23 cellular contexts compared by ENCODE assay signal in the genomic region with DNA sequence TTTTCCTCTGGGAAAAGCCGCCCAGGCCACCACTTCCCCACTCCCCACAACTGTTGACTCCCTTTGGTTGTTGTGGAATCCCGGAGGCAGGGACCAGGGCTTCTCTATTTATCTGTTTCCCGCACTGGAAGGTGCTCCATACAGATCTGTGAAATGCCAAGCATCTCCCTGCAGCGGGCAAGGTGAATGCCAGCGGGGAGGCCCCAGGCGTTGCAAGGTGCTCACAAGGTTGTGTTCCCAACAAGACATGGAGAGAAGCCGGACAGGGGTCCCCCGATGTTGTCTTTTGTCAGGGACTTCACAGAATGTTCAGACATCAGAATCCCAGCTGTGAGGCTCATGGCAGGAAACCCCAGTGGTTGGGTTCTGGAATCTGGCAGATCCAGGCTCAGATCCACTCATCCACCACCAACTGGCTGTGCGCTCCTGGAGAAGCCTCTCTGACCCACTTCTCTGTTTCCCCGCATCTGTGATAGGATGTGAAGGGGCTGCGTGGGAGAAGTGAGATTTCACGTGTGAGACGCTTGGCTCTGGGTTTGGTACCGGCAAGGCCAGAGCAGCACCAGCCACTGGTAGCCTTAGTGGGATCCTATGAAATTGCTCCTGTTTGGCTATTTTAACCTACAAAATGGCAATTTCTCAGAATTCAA. TPM values are rescaled to one million over a fixed set of nuclear protein-coding genes. Genes with fewer than 3 reads are reported as not detected.
A peak's percentile ranks its signal among the peaks of the same experiment; 100 is the strongest.
DNase-seq lines count a peak whose midpoint lies in the region; ATAC-seq and TF ChIP-seq lines count a peak whose summit lies in the region.
"Had no signal": no experiment of that assay in that cellular context is flagged by ENCODE, and none has a peak within 500 bp of the region (broad histone marks: within the 10 kb centered on the region; RNA-seq: fewer than 3 reads in every experiment).

No MANE protein-coding gene starts in this region.

- H3K4me3 ChIP-seq in Panc1 (ENCODE audit: low read depth in 2 of 2, low read length in 2 of 2): no peak overlapping the region
- H3K4me3 ChIP-seq in mesenchymal stem cell (ENCODE audit: insufficient read depth in 1 of 2, low read depth in 1 of 2, low read length in 2 of 2): peak overlapping the region in 1 of 2 experiments; percentile 28
- no peak overlapping the region for H3K4me3 ChIP-seq in trophoblast cell (ENCODE audit: low read depth, low read length)
- H3K4me3 ChIP-seq in spleen: no peak overlapping the region
- H3K4me3 ChIP-seq: A549; BLaER1 treated with 17β-estradiol and CSF1 and Interleukin-3, amounts not matched to agents 10 nM and 100 nM had no signal

- no peak overlapping the region for H4K8ac ChIP-seq in mesenchymal stem cell (ENCODE audit: low read length)
- H4K8ac ChIP-seq in trophoblast cell (ENCODE audit: low read depth, low read length): no peak overlapping the region

- H3K79me1 ChIP-seq in mesenchymal stem cell (replicated peaks; ENCODE audit: low read length, poor library complexity, severe bottlenecking) (no peaks in the 10 kb centered on the region), trophoblast cell (ENCODE audit: low read length) (no peaks in the 10 kb centered on the region)

- H3K4me1 Mint-ChIP-seq in stimulated activated effector memory CD8-positive, alpha-beta T cell treated with anti-CD3 and anti-CD28 coated beads, Interleukin-12 subunit alpha, Interleukin-12 subunit beta, amount 100 ng/mL, for 72 hours: no peaks in the 10 kb centered on the region
- H3K4me1 Mint-ChIP-seq: CD14-positive monocyte; CD8-positive, alpha-beta memory T cell had no signal

- no TSS peak for BruUV-seq in Panc1 (replicated peaks; lab: Mats Ljungman, UMichigan)

- H3K27ac Mint-ChIP-seq in stimulated activated effector memory CD8-positive, alpha-beta T cell treated with anti-CD3 and anti-CD28 coated beads, Interleukin-12 subunit alpha, Interleukin-12 subunit beta, amount 100 ng/mL, for 72 hours: no peak overlapping the region
- H3K27ac Mint-ChIP-seq: CD14-positive monocyte; CD4-positive, alpha-beta T cell; CD8-positive, alpha-beta memory T cell had no signal

- H4K12ac ChIP-seq in trophoblast cell (ENCODE audit: low read depth, low read length): no peak overlapping the region

- no peak overlapping the region for H3K23ac ChIP-seq in mesenchymal stem cell (ENCODE audit: low read length in 2 of 2)
- H3K23ac ChIP-seq in trophoblast cell (ENCODE audit: low read length): no peak overlapping the region

- H3K14ac ChIP-seq in mesenchymal stem cell (ENCODE audit: low read length in 2 of 2) (no peak overlapping the region), trophoblast cell (ENCODE audit: low read length) (no peak overlapping the region)

- H3K27me3 ChIP-seq in Panc1 (ENCODE audit: control insufficient read depth, insufficient read depth, low read length): no peaks in the 10 kb centered on the region
- no peaks in the 10 kb centered on the region for H3K27me3 ChIP-seq in mesenchymal stem cell (ENCODE audit: control insufficient read depth in 1 of 2, insufficient read depth in 1 of 2, low read length in 2 of 2)
- no peaks in the 10 kb centered on the region for H3K27me3 ChIP-seq in trophoblast cell (ENCODE audit: insufficient read depth, low read length)
- H3K27me3 ChIP-seq in spleen (replicated peaks in 1 of 7): no peaks in the 10 kb centered on the region
- H3K27me3 ChIP-seq: BE2C; BLaER1 treated with 17β-estradiol and CSF1 and Interleukin-3, amounts not matched to agents 10 nM and 100 nM had no signal

- H3K9me3 Mint-ChIP-seq in stimulated activated effector memory CD8-positive, alpha-beta T cell treated with anti-CD3 and anti-CD28 coated beads, Interleukin-12 subunit alpha, Interleukin-12 subunit beta, amount 100 ng/mL, for 72 hours: no peaks in the 10 kb centered on the region
- H3K9me3 Mint-ChIP-seq: CD4-positive, alpha-beta T cell; CD8-positive, alpha-beta memory T cell had no signal

- intact Hi-C loops in Panc1 (cut with micrococcal nuclease; ENCODE audit: unreplicated experiment): no loop called here
- intact Hi-C loops in spleen (cut with DNase I; ENCODE audit: low total_unique reads): no loop called here

- H3K4me2 ChIP-seq in mesenchymal stem cell (ENCODE audit: low read length, poor library complexity, severe bottlenecking): no peak overlapping the region
- H3K4me2 ChIP-seq in trophoblast cell (ENCODE audit: low read length): no peak overlapping the region
- H3K4me2 ChIP-seq: A549; BLaER1 treated with 17β-estradiol and CSF1 and Interleukin-3, amounts not matched to agents 10 nM and 100 nM had no signal

- CTCF ChIA-PET in Panc1 (lab: Charles Lee): no interaction called here

- H2BK120ac ChIP-seq in mesenchymal stem cell (ENCODE audit: low read depth, low read length) (peak overlapping the region; percentile 0), trophoblast cell (ENCODE audit: insufficient read depth, low read length, poor library complexity) (no peak overlapping the region)

- H3K9me3 ChIP-seq in Panc1 (ENCODE audit: control insufficient read depth, insufficient read depth, low read depth, low read length): no peaks in the 10 kb centered on the region
- no peaks in the 10 kb centered on the region for H3K9me3 ChIP-seq in mesenchymal stem cell (ENCODE audit: control insufficient read depth, low read length)
- H3K9me3 ChIP-seq in trophoblast cell (ENCODE audit: insufficient read depth, low read depth, low read length): peaks cover 1% of the 10 kb centered on the region
- H3K9me3 ChIP-seq in spleen: no peaks in the 10 kb centered on the region
- H3K9me3 ChIP-seq: A549; BE2C; BLaER1 treated with 17β-estradiol and CSF1 and Interleukin-3, amounts not matched to agents 10 nM and 100 nM had no signal

- H3K18ac ChIP-seq in mesenchymal stem cell (ENCODE audit: low read depth in 1 of 2, low read length in 2 of 2) (no peak overlapping the region), trophoblast cell (ENCODE audit: low read length) (no peak overlapping the region)

- TF ChIP-seq POLR2A in spleen (IDR thresholded peaks at IDR 0.05): no peak

- DNase-seq in Panc1 (ENCODE audit: low read depth, low spot score) (no peak), mesenchymal stem cell (no peak), trophoblast cell (peak; percentile 65 to 82), spleen (peak; percentile 54), DMS153 treated with DMSO at 0.1 percent for 48 hours (lab: John Stamatoyannopoulos, UW; ENCODE audit: unreplicated experiment) (no peak), NCI-H2081 treated with DMSO at 0.1 percent for 48 hours (lab: John Stamatoyannopoulos, UW) (no peak)
- no peak for DNase-seq in stimulated activated effector memory CD8-positive, alpha-beta T cell treated with anti-CD3 and anti-CD28 coated beads, Interleukin-12 subunit alpha, Interleukin-12 subunit beta, amount 100 ng/mL, for 72 hours (ENCODE audit: low spot score in 2 of 2)
- DNase-seq: 8988T; ACHN; AML-193; BE2C; CD4-positive, alpha-beta T cell; CD8-positive, alpha-beta memory T cell; DMS 273 treated with DMSO at 0.1 percent for 48 hours; DMS53; DMS79 treated with DMSO at 0.1 percent for 48 hours; H7; HCEC 1CT had no signal

- in situ Hi-C loops in Panc1 (cut with HindIII; ENCODE audit: low pct_unique_long_range_greater_than_20kb, low sequenced_read_pairs): no loop called here

- H2BK12ac ChIP-seq in mesenchymal stem cell (ENCODE audit: low read length in 2 of 2) (no peak overlapping the region), trophoblast cell (ENCODE audit: low read length) (no peak overlapping the region)

- TF ChIP-seq CTCF in Panc1 (IDR thresholded peaks at IDR 0.05): no peak
- no peak for TF ChIP-seq CTCF in spleen (IDR thresholded peaks at IDR 0.05 in 8 of 11, conservative IDR thresholded peaks at IDR 0.05 in 3 of 11)

- H2BK5ac ChIP-seq in mesenchymal stem cell (ENCODE audit: low read depth, low read length, poor library complexity, severe bottlenecking) (no peak overlapping the region), trophoblast cell (ENCODE audit: low read depth, low read length, poor library complexity) (no peak overlapping the region)

- peaks cover 2% of the 10 kb centered on the region for H3K79me2 ChIP-seq in trophoblast cell (ENCODE audit: control insufficient read depth, insufficient read depth, low read length, poor library complexity)

- H3K9ac ChIP-seq in mesenchymal stem cell (ENCODE audit: low read length): no peak overlapping the region
- no peak overlapping the region for H3K9ac ChIP-seq in trophoblast cell (ENCODE audit: low read length)
- H3K9ac ChIP-seq: BLaER1 treated with 17β-estradiol and CSF1 and Interleukin-3, amounts not matched to agents 10 nM and 100 nM had no signal

- H3K36me3 ChIP-seq in Panc1 (ENCODE audit: control insufficient read depth, insufficient read depth, low read length): no peaks in the 10 kb centered on the region
- no peaks in the 10 kb centered on the region for H3K36me3 ChIP-seq in mesenchymal stem cell (ENCODE audit: control insufficient read depth in 1 of 2, insufficient read depth in 2 of 2, low read depth in 1 of 2, low read length in 2 of 2)
- no peaks in the 10 kb centered on the region for H3K36me3 ChIP-seq in trophoblast cell (ENCODE audit: control insufficient read depth in 1 of 2, insufficient read depth in 2 of 2, low read length in 2 of 2)
- no peaks in the 10 kb centered on the region for H3K36me3 ChIP-seq in spleen
- H3K36me3 ChIP-seq: BE2C; BLaER1 treated with 17β-estradiol and CSF1 and Interleukin-3, amounts not matched to agents 10 nM and 100 nM had no signal

- POLR2A ChIA-PET in Panc1 (lab: Charles Lee): no interaction called here

- ATAC-seq in Panc1: no peak
- no peak for ATAC-seq in stimulated activated effector memory CD8-positive, alpha-beta T cell treated with anti-CD3 and anti-CD28 coated beads, Interleukin-12 subunit alpha, Interleukin-12 subunit beta, amount 100 ng/mL, for 72 hours
- ATAC-seq: A549 had no signal

- H3K27ac ChIP-seq in Panc1 (ENCODE audit: low read length) (0 out of 2 replicates have a peak overlapping the region, but pooled peaks have one; percentile 30), mesenchymal stem cell (ENCODE audit: low read length, poor library complexity, severe bottlenecking) (no peak overlapping the region), trophoblast cell (ENCODE audit: low read depth, low read length) (no peak overlapping the region), spleen (no peak overlapping the region)
- H3K27ac ChIP-seq: BLaER1 treated with 17β-estradiol and CSF1 and Interleukin-3, amounts not matched to agents 10 nM and 100 nM had no signal

- H2AFZ ChIP-seq in mesenchymal stem cell (ENCODE audit: low read depth, low read length) (no peak overlapping the region), trophoblast cell (ENCODE audit: insufficient read depth, low read length, poor library complexity) (no peak overlapping the region)

- 87% methylated on average over 14 of the region's 14 CpGs for WGBS in mesenchymal stem cell
- no CpG with 5 or more reads among the region's 14 CpGs for WGBS in trophoblast cell (ENCODE audit: extremely low coverage, insufficient coverage, insufficient read length)
- 82 to 94% (median 93%) methylated on average over 14 of the region's 14 CpGs for WGBS in spleen, 5 donors

- no peak overlapping the region for H2AK5ac ChIP-seq in mesenchymal stem cell (ENCODE audit: low read length, severe bottlenecking)
- peak overlapping the region; percentile 7 for H2AK5ac ChIP-seq in trophoblast cell (ENCODE audit: low read length)

- no peak overlapping the region for H2BK15ac ChIP-seq in mesenchymal stem cell (ENCODE audit: low read depth, poor library complexity, severe bottlenecking)

- no peak overlapping the region for H4K91ac ChIP-seq in mesenchymal stem cell (ENCODE audit: low read length)
- peak overlapping the region; percentile 37 for H4K91ac ChIP-seq in trophoblast cell (ENCODE audit: low read depth, low read length)

- H3K36me3 Mint-ChIP-seq in stimulated activated effector memory CD8-positive, alpha-beta T cell treated with anti-CD3 and anti-CD28 coated beads, Interleukin-12 subunit alpha, Interleukin-12 subunit beta, amount 100 ng/mL, for 72 hours: no peaks in the 10 kb centered on the region
- H3K36me3 Mint-ChIP-seq: CD14-positive monocyte; CD8-positive, alpha-beta memory T cell had no signal

- no peak overlapping the region for H3K4me3 Mint-ChIP-seq in stimulated activated effector memory CD8-positive, alpha-beta T cell treated with anti-CD3 and anti-CD28 coated beads, Interleukin-12 subunit alpha, Interleukin-12 subunit beta, amount 100 ng/mL, for 72 hours
- H3K4me3 Mint-ChIP-seq: CD14-positive monocyte; CD4-positive, alpha-beta T cell; CD8-positive, alpha-beta memory T cell had no signal

- H3K4me1 ChIP-seq in Panc1 (ENCODE audit: control insufficient read depth, insufficient read depth, low read length) (peaks cover 5% of the 10 kb centered on the region; the same call in 1 of the 2 replicates), mesenchymal stem cell (ENCODE audit: control insufficient read depth, insufficient read depth, low read depth, low read length) (no peaks in the 10 kb centered on the region), trophoblast cell (ENCODE audit: control insufficient read depth in 1 of 2, insufficient read depth in 2 of 2, low read length in 2 of 2) (peaks cover 15 to 17% of the 10 kb centered on the region in 2 experiments), spleen (no peaks in the 10 kb centered on the region)
- H3K4me1 ChIP-seq: BE2C; BLaER1 treated with 17β-estradiol and CSF1 and Interleukin-3, amounts not matched to agents 10 nM and 100 nM had no signal

- H3K4ac ChIP-seq in mesenchymal stem cell (ENCODE audit: low read depth in 1 of 2, low read length in 2 of 2): no peak overlapping the region
- no peak overlapping the region for H3K4ac ChIP-seq in trophoblast cell (ENCODE audit: low read depth, low read length)

RNA-seq across cellular contexts. Expression of gene NEU2, which starts 8.6 kb away (rescaled TPM):
- not detected for total RNA-seq in Panc1 (2021; ENCODE audit: unreplicated experiment)
- polyA plus RNA-seq in Panc1 (2012; ENCODE audit: insufficient read length): not detected
- polyA plus RNA-seq in mesenchymal stem cell (2013, experiment 1 of 2): not detected
- not detected for polyA plus RNA-seq in mesenchymal stem cell (2013, experiment 2 of 2)
- 0.04 TPM in 1 of 2 replicates, not detected in the other for polyA plus RNA-seq in trophoblast cell (2013)
- total RNA-seq in spleen: not detected
- not detected for polyA plus RNA-seq in spleen
- total RNA-seq: CD4-positive, alpha-beta T cell; CD8-positive, alpha-beta memory T cell; Daoy; H1; H7 had no signal
- polyA plus RNA-seq: A549; CD14-positive monocyte; CD8-positive, alpha-beta memory T cell had no signal

RNA-seq across cellular contexts. Expression of gene NGEF, which starts 10.8 kb away (rescaled TPM):
- 17.8 TPM for total RNA-seq in Panc1 (2021; ENCODE audit: unreplicated experiment)
- 30.6 TPM for polyA plus RNA-seq in Panc1 (2012; ENCODE audit: insufficient read length)
- polyA plus RNA-seq in mesenchymal stem cell (2013, experiment 1 of 2): 0.15 TPM
- polyA plus RNA-seq in mesenchymal stem cell (2013, experiment 2 of 2): 0.15 TPM
- polyA plus RNA-seq in trophoblast cell (2013): 0.21 and 0.26 TPM in 2 replicates
- under 1 TPM in 3 of 7 donors, not detected in 4; 0.23 to 0.79 (median 0.43) TPM for total RNA-seq in spleen
- under 1 TPM in 2 of 3 donors, not detected in 1; 0.26 to 0.45 TPM for polyA plus RNA-seq in spleen
- total RNA-seq: CD4-positive, alpha-beta T cell had no signal
- polyA plus RNA-seq: CD14-positive monocyte; CD8-positive, alpha-beta memory T cell had no signal

RNA-seq across cellular contexts. Expression of gene INPP5D, which starts 36.3 kb away (rescaled TPM):
- 0.39 TPM for total RNA-seq in Panc1 (2021; ENCODE audit: unreplicated experiment)
- 0.18 TPM for polyA plus RNA-seq in Panc1 (2012; ENCODE audit: insufficient read length)
- polyA plus RNA-seq in mesenchymal stem cell (2013, experiment 1 of 2): 0.08 TPM
- 0.15 TPM for polyA plus RNA-seq in mesenchymal stem cell (2013, experiment 2 of 2)
- 6.1 and 6.2 TPM in 2 replicates for polyA plus RNA-seq in trophoblast cell (2013)
- 100 to 1,000 TPM; 172 to 246 (median 186) TPM for total RNA-seq in spleen
- 10 to 100 TPM; 71.1 to 97.8 (median 97.4) TPM for polyA plus RNA-seq in spleen
- total RNA-seq: Daoy had no signal

Comparison
In these comparisons a context has a peak if more than half of its experiments do, and no peak if none do; other contexts are left out.
1. DNase-seq: peak in trophoblast cell (2 of 2) and spleen (single experiment); none in Panc1 (single experiment), mesenchymal stem cell (single experiment), DMS153 treated with DMSO at 0.1 percent for 48 hours (single experiment), NCI-H2081 treated with DMSO at 0.1 percent for 48 hours (single experiment) and stimulated activated effector memory CD8-positive, alpha-beta T cell treated with anti-CD3 and anti-CD28 coated beads, Interleukin-12 subunit alpha, Interleukin-12 subunit beta, amount 100 ng/mL, for 72 hours (0 of 2).
2. RNA of gene NGEF, which starts 10.8 kb away (total RNA-seq): 17.8 TPM in Panc1 (single experiment); 0.23 to 0.79 TPM in spleen; every median in the first group is over 10 times any median in the second.
3. RNA of gene INPP5D, which starts 36.3 kb away (total RNA-seq): 172 to 246 TPM in spleen; 0.39 TPM in Panc1 (single experiment); every median in the first group is over 100 times any median in the second.